8 cellular contexts compared by ENCODE assay signal in genomic region chr2:28717339-28717758, GRCh38. TPM values are rescaled to one million over a fixed set of nuclear protein-coding genes. Genes with fewer than 3 reads are reported as not detected.
A peak's percentile ranks its signal among the peaks of the same experiment; 100 is the strongest.
DNase-seq lines count a peak whose midpoint lies in the region; ATAC-seq and TF ChIP-seq lines count a peak whose summit lies in the region.

No MANE protein-coding gene starts in this region.

- H3K4me1 ChIP-seq in GM23338 (ENCODE audit: insufficient read depth) (no peaks in the 10 kb centered on the region), osteoblast (ENCODE audit: insufficient read depth, low read length) (peaks cover 29% of the 10 kb centered on the region)

- no peaks in the 10 kb centered on the region; the same call in 1 of the 3 replicates for H3K9me3 Mint-ChIP-seq in GM23338

- TF ChIP-seq CTCF in GM23338 (conservative IDR thresholded peaks at IDR 0.05; ENCODE audit: low read depth in 2 of 2) (no peak), fibroblast of villous mesenchyme (IDR thresholded peaks at IDR 0.05; ENCODE audit: insufficient read depth, low read depth, low read length) (no peak), osteoblast (IDR thresholded peaks at IDR 0.05; ENCODE audit: extremely low read depth, low read depth, low read length) (no peak)

- no peak overlapping the region for H3K4me3 ChIP-seq in GM23338
- H3K4me3 ChIP-seq in fibroblast of villous mesenchyme (ENCODE audit: low read depth, low read length): no peak overlapping the region
- H3K4me3 ChIP-seq in osteoblast (ENCODE audit: insufficient read depth, low read length): no peak overlapping the region

- ATAC-seq in GM23338 (no peak), HG03342 (IDR thresholded peaks at IDR 0.05; ENCODE audit: unreplicated experiment) (no peak), GM21786 (IDR thresholded peaks at IDR 0.05; ENCODE audit: unreplicated experiment) (no peak)

- no peaks in the 10 kb centered on the region for H3K9me3 ChIP-seq in osteoblast (ENCODE audit: low read depth, low read length)

- H3K27me3 ChIP-seq in GM23338 (ENCODE audit: insufficient read depth) (no peaks in the 10 kb centered on the region), osteoblast (ENCODE audit: insufficient read depth, low read length) (no peaks in the 10 kb centered on the region)

- no peaks in the 10 kb centered on the region for H3K79me2 ChIP-seq in GM23338 (replicated peaks; ENCODE audit: insufficient read depth)
- H3K79me2 ChIP-seq in osteoblast (ENCODE audit: insufficient read depth, low read length): no peaks in the 10 kb centered on the region

- H3K4me2 ChIP-seq in GM23338: no peak overlapping the region
- H3K4me2 ChIP-seq in osteoblast (ENCODE audit: insufficient read depth, low read length): peak overlapping the region; percentile 62

- no peak overlapping the region for H3K27ac ChIP-seq in GM23338 (ENCODE audit: low read depth)
- H3K27ac ChIP-seq in osteoblast (ENCODE audit: low read depth, low read length): peak overlapping the region; percentile 49

- no peak overlapping the region for H3K27ac Mint-ChIP-seq in GM23338

- no peaks in the 10 kb centered on the region for H3K4me1 Mint-ChIP-seq in GM23338

- H3K36me3 ChIP-seq in GM23338 (ENCODE audit: insufficient read depth) (no peaks in the 10 kb centered on the region), osteoblast (ENCODE audit: insufficient read depth, low read length) (no peaks in the 10 kb centered on the region)

- H2AFZ ChIP-seq in GM23338 (peak overlapping the region; percentile 64; the same call in 1 of the 2 replicates), osteoblast (ENCODE audit: low read length) (peak overlapping the region; percentile 83)

- H4K20me1 ChIP-seq in GM23338 (replicated peaks; ENCODE audit: insufficient read depth) (no peaks in the 10 kb centered on the region), osteoblast (ENCODE audit: insufficient read depth, low read length) (no peaks in the 10 kb centered on the region)

- H3K4me3 Mint-ChIP-seq in GM23338: no peak overlapping the region

- no peaks in the 10 kb centered on the region for H3F3A ChIP-seq in GM23338 (replicated peaks; ENCODE audit: low read depth)

- H3K27me3 Mint-ChIP-seq in GM23338 (ENCODE audit: insufficient read depth, low read depth, poor library complexity): peaks cover 1% of the 10 kb centered on the region

- H3K36me3 Mint-ChIP-seq in GM23338 (ENCODE audit: low read depth): no peaks in the 10 kb centered on the region

- H3K9me2 ChIP-seq in GM23338 (ENCODE audit: insufficient read depth): no peaks in the 10 kb centered on the region

- DNase-seq in GM23338 (ENCODE audit: low spot score) (peak; percentile 25), SIG-M5 (lab: John Stamatoyannopoulos, UW) (peak; percentile 94), fibroblast of villous mesenchyme (ENCODE audit: low read depth) (peak; percentile 77), osteoblast (ENCODE audit: insufficient read length, low spot score, missing footprints) (peak; percentile 93), cerebellar nuclear complex (lab: John Stamatoyannopoulos, UW) (no peak), amniotic stem cell (lab: John Stamatoyannopoulos, UW) (no peak)

TF ChIP-seq in GM23338, 12 proteins besides CTCF, POLR2A, EP300 and RAD21 (continues in another document):
- TF ChIP-seq STAT1 (IDR thresholded peaks at IDR 0.05; ENCODE audit: unreplicated experiment): no peak
- TF ChIP-seq REST (IDR thresholded peaks at IDR 0.05; ENCODE audit: unreplicated experiment): no peak
- TF ChIP-seq EZH2 (IDR thresholded peaks at IDR 0.05; ENCODE audit: low read depth, unreplicated experiment): no peak
- TF ChIP-seq EZH2phosphoT487 (IDR thresholded peaks at IDR 0.05; ENCODE audit: unreplicated experiment): no peak
- no peak for TF ChIP-seq ZNF331 (CRISPR knock-in tag; IDR thresholded peaks at IDR 0.05; ENCODE audit: low read depth)
- no peak for TF ChIP-seq JUNB (IDR thresholded peaks at IDR 0.05; ENCODE audit: unreplicated experiment)
- no peak for TF ChIP-seq ETS1 (IDR thresholded peaks at IDR 0.05)
- TF ChIP-seq ZNF114 (CRISPR knock-in tag; IDR thresholded peaks at IDR 0.05): no peak
- no peak for TF ChIP-seq NANOG (IDR thresholded peaks at IDR 0.05; ENCODE audit: borderline replicate concordance)
- no peak for TF ChIP-seq POLR2AphosphoS5 (IDR thresholded peaks at IDR 0.05; ENCODE audit: low read depth)

RNA-seq across cellular contexts. Expression of gene PPP1CB, which starts 34.3 kb away (rescaled TPM):
- total RNA-seq in GM23338 (2014; rRNA removed; shearing (Covaris generic)): 118 and 146 TPM in 2 replicates
- 90.7 and 103 TPM in 2 replicates for polyA plus RNA-seq in GM23338 (2016; fragmentation: Nextera tagmentation; extraction: Ambion mirVana)
- 172 and 279 TPM in 2 replicates for total RNA-seq in fibroblast of villous mesenchyme
- 167 and 170 TPM in 2 replicates for total RNA-seq in osteoblast

Comparison
In these comparisons a context has a peak if more than half of its experiments do, and no peak if none do; other contexts are left out.
1. DNase-seq: peak in GM23338 (single experiment), SIG-M5 (single experiment), fibroblast of villous mesenchyme (single experiment) and osteoblast (single experiment); none in cerebellar nuclear complex (0 of 2) and amniotic stem cell (single experiment).